Comparison of ENCODE assay signal across 1 cellular context in genomic region chr1:109917429-109918076, GRCh38.
TF ChIP-seq lines count a peak whose summit lies in the region.

No MANE protein-coding gene starts in this region.

TF ChIP-seq in GM12878, 131 proteins besides CTCF, POLR2A, EP300 and RAD21:
- TF ChIP-seq EED (IDR thresholded peaks at IDR 0.05; ENCODE audit: low read depth): no peak
- TF ChIP-seq SMAD1 (IDR thresholded peaks at IDR 0.05; ENCODE audit: low read depth, partially characterized antibody): no peak
- TF ChIP-seq, protein P1, sequence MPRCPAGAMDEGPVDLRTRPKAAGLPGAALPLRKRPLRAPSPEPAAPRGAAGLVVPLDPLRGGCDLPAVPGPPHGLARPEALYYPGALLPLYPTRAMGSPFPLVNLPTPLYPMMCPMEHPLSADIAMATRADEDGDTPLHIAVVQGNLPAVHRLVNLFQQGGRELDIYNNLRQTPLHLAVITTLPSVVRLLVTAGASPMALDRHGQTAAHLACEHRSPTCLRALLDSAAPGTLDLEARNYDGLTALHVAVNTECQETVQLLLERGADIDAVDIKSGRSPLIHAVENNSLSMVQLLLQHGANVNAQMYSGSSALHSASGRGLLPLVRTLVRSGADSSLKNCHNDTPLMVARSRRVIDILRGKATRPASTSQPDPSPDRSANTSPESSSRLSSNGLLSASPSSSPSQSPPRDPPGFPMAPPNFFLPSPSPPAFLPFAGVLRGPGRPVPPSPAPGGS (IDR thresholded peaks at IDR 0.05; ENCODE audit: borderline replicate concordance, insufficient read depth, low read depth, low read length, poor library complexity, severe bottlenecking): peak; percentile 79
- TF ChIP-seq HDAC2 (IDR thresholded peaks at IDR 0.05): no peak
- TF ChIP-seq WRNIP1 (IDR thresholded peaks at IDR 0.05; ENCODE audit: borderline replicate concordance, low read depth, low read length): no peak
- no peak for TF ChIP-seq MXI1 (IDR thresholded peaks at IDR 0.05; ENCODE audit: low read depth, low read length)
- TF ChIP-seq, protein P2, sequence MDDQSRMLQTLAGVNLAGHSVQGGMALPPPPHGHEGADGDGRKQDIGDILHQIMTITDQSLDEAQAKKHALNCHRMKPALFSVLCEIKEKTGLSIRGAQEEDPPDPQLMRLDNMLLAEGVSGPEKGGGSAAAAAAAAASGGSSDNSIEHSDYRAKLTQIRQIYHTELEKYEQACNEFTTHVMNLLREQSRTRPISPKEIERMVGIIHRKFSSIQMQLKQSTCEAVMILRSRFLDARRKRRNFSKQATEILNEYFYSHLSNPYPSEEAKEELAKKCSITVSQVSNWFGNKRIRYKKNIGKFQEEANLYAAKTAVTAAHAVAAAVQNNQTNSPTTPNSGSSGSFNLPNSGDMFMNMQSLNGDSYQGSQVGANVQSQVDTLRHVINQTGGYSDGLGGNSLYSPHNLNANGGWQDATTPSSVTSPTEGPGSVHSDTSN (IDR thresholded peaks at IDR 0.05; ENCODE audit: insufficient replicate concordance, low read depth, low read length): peak; percentile 24
- 0 out of 2 replicates have a peak, but pooled peaks have one; percentile 36 for TF ChIP-seq TCF3 (IDR thresholded peaks at IDR 0.05; ENCODE audit: borderline replicate concordance, insufficient read depth, low read depth, low read length)
